ENCODE assay signal across 9 cellular contexts in genomic region chr5:61673007-61673735, GRCh38.
A peak's percentile ranks its signal among the peaks of the same experiment; 100 is the strongest.
DNase-seq lines count a peak whose midpoint lies in the region; ATAC-seq, FAIRE-seq and TF ChIP-seq lines count a peak whose summit lies in the region.
"Had no signal": no experiment of that assay in that cellular context is flagged by ENCODE, and none has a peak within 500 bp of the region (broad histone marks: within the 10 kb centered on the region; RNA-seq: fewer than 3 reads in every experiment).

No MANE protein-coding gene starts in this region.

- no peak for ATAC-seq in HG02588 (IDR thresholded peaks at IDR 0.05; ENCODE audit: unreplicated experiment)
- ATAC-seq in activated CD4-positive, CD25-positive, alpha-beta regulatory T cell treated with anti-CD3 and anti-CD28 coated beads, Interleukin-2, amount 50 U/mL, for 24 hours: no peak

- no peaks in the 10 kb centered on the region for H3K27me3 ChIP-seq in Peyer's patch
- H3K27me3 ChIP-seq in stomach: no peaks in the 10 kb centered on the region
- H3K27me3 ChIP-seq: suprapubic skin had no signal

- H3K4me1 ChIP-seq in Peyer's patch (peaks cover 0 to 26% (median 0%) of the 10 kb centered on the region in 4 donors), stomach (peaks cover 0 to 14% (median 0%) of the 10 kb centered on the region in 4 donors)

- DNase-seq in H54 (ENCODE audit: insufficient read length, low spot score): peak; percentile 65
- DNase-seq in Peyer's patch: peak in 2 of 3 donors; percentile 73 to 80
- peak; percentile 41 to 63 for DNase-seq in foreskin fibroblast
- DNase-seq in stomach: peak; percentile 33
- DNase-seq in pons (ENCODE audit: low spot score): no peak

- H3K27ac ChIP-seq in Peyer's patch (peak overlapping the region in 3 of 4 donors; percentile 57 to 86 (median 70)), stomach (no peak overlapping the region)
- H3K27ac ChIP-seq: suprapubic skin had no signal

- H3K9me3 ChIP-seq in Peyer's patch: no peaks in the 10 kb centered on the region
- H3K9me3 ChIP-seq in stomach: no peaks in the 10 kb centered on the region
- H3K9me3 ChIP-seq: suprapubic skin had no signal

- H3K4me3 ChIP-seq in Peyer's patch: no peak overlapping the region
- no peak overlapping the region for H3K4me3 ChIP-seq in foreskin fibroblast (ENCODE audit: low read depth in 1 of 2, low read length in 2 of 2)
- H3K4me3 ChIP-seq in stomach: no peak overlapping the region
- H3K4me3 ChIP-seq: suprapubic skin had no signal

- no peak for TF ChIP-seq EP300 in stomach (IDR thresholded peaks at IDR 0.05)

- TF ChIP-seq POLR2A in H54 (IDR thresholded peaks at IDR 0.05; ENCODE audit: low read depth, low read length) (no peak), Peyer's patch (IDR thresholded peaks at IDR 0.05) (no peak), stomach (IDR thresholded peaks at IDR 0.05) (no peak)

- FAIRE-seq in H54 (lab: Jason Lieb, UNC): peak; percentile 86
- FAIRE-seq: GM18507 had no signal

- TF ChIP-seq CTCF in Peyer's patch (IDR thresholded peaks at IDR 0.05): no peak
- TF ChIP-seq CTCF in foreskin fibroblast (IDR thresholded peaks at IDR 0.05; ENCODE audit: low read depth, low read length): no peak
- no peak for TF ChIP-seq CTCF in stomach (IDR thresholded peaks at IDR 0.05)

- 68 to 87% (median 76%) methylated on average over 9 of the region's 9 CpGs for WGBS in stomach, 5 donors

- intact Hi-C loops in stomach (cut with DNase I; ENCODE audit: low total_unique reads): no loop called here

- H3K36me3 ChIP-seq in Peyer's patch (no peaks in the 10 kb centered on the region), stomach (no peaks in the 10 kb centered on the region)
- H3K36me3 ChIP-seq: suprapubic skin had no signal

Comparison
In these comparisons a context has a peak if more than half of its experiments do, and no peak if none do; other contexts are left out.
1. H3K27ac ChIP-seq: peak in Peyer's patch (3 of 4); none in stomach (0 of 5).